ENCODE assay signal across 8 cellular contexts in genomic region chr15:62306851-62307504, GRCh38.
DNase-seq lines count a peak whose midpoint lies in the region; ATAC-seq and TF ChIP-seq lines count a peak whose summit lies in the region.

No MANE protein-coding gene starts in this region.

- TF ChIP-seq CTCF in esophagus muscularis mucosa (IDR thresholded peaks at IDR 0.05) = peak; percentile 63 to 66 (median 63)
- peak; percentile 68 to 79 (median 76) for TF ChIP-seq CTCF in nephron (IDR thresholded peaks at IDR 0.05; ENCODE audit: unreplicated experiment in 3 of 3)

- peaks cover 0 to 6% (median 0%) of the 10 kb centered on the region in 4 donors for H3K9me3 ChIP-seq in esophagus muscularis mucosa

- peaks cover 0 to 4% (median 2%) of the 10 kb centered on the region in 4 donors for H3K4me1 ChIP-seq in esophagus muscularis mucosa

- no peak for TF ChIP-seq POLR2A in esophagus muscularis mucosa (IDR thresholded peaks at IDR 0.05; ENCODE audit: low read depth)

- ATAC-seq in HG03565 (IDR thresholded peaks at IDR 0.05; ENCODE audit: unreplicated experiment) (no peak), GM19455 (IDR thresholded peaks at IDR 0.05; ENCODE audit: unreplicated experiment) (no peak)

- TF ChIP-seq EP300 in esophagus muscularis mucosa (IDR thresholded peaks at IDR 0.05) = no peak

- no peaks in the 10 kb centered on the region for H3K27me3 Mint-ChIP-seq in nephron (ENCODE audit: low read depth)

- 22% methylated on average over 9 of the region's 9 CpGs for WGBS in esophagus muscularis mucosa

- H3K27ac ChIP-seq in esophagus muscularis mucosa (replicated peaks in 1 of 4) = no peak overlapping the region

- peak overlapping the region in 2 of 3 experiments; percentile 6 to 64 for H3K27ac Mint-ChIP-seq in nephron

- peak; percentile 7 for DNase-seq in stimulated activated CD4-positive, alpha-beta T cell treated with anti-CD3 and anti-CD28 coated beads, Interleukin-4, amount 100 ng/mL, for 24 hours
- no peak for DNase-seq in stimulated activated CD4-positive, alpha-beta T cell treated with anti-CD3 and anti-CD28 coated beads, Interleukin-12 subunit alpha, Interleukin-12 subunit beta, amount 100 ng/mL, for 4 hours
- DNase-seq in NCI-H1105 (lab: John Stamatoyannopoulos, UW) (peak; percentile 69), SK-N-DZ (ENCODE audit: low spot score) (peak; percentile 88), esophagus muscularis mucosa (ENCODE audit: extremely low spot score) (no peak)

- no peak overlapping the region for H3K4me3 ChIP-seq in esophagus muscularis mucosa

- H3K4me1 Mint-ChIP-seq in nephron = no peaks in the 10 kb centered on the region

- no peaks in the 10 kb centered on the region for H3K36me3 Mint-ChIP-seq in nephron (ENCODE audit: low read depth)

- no peak overlapping the region for H3K4me3 Mint-ChIP-seq in nephron

- peaks cover 13% of the 10 kb centered on the region for H3K9me3 Mint-ChIP-seq in nephron

- intact Hi-C loops in esophagus muscularis mucosa (cut with DNase I) = loop anchor here (5.0 kb wide), 1 partner anchor 230 kb away; no protein-coding TSS in a partner anchor

- H3K36me3 ChIP-seq in esophagus muscularis mucosa = no peaks in the 10 kb centered on the region

- peaks cover 0 to 9% (median 2%) of the 10 kb centered on the region in 4 donors for H3K27me3 ChIP-seq in esophagus muscularis mucosa

Comparison
In these comparisons a context has a peak if more than half of its experiments do, and no peak if none do; other contexts are left out.
1. DNase-seq: peak in stimulated activated CD4-positive, alpha-beta T cell treated with anti-CD3 and anti-CD28 coated beads, Interleukin-4, amount 100 ng/mL, for 24 hours (single experiment), NCI-H1105 (single experiment) and SK-N-DZ (single experiment); none in stimulated activated CD4-positive, alpha-beta T cell treated with anti-CD3 and anti-CD28 coated beads, Interleukin-12 subunit alpha, Interleukin-12 subunit beta, amount 100 ng/mL, for 4 hours (single experiment) and esophagus muscularis mucosa (single experiment).